ENCODE assay signal across 1 cellular context in the genomic region with DNA sequence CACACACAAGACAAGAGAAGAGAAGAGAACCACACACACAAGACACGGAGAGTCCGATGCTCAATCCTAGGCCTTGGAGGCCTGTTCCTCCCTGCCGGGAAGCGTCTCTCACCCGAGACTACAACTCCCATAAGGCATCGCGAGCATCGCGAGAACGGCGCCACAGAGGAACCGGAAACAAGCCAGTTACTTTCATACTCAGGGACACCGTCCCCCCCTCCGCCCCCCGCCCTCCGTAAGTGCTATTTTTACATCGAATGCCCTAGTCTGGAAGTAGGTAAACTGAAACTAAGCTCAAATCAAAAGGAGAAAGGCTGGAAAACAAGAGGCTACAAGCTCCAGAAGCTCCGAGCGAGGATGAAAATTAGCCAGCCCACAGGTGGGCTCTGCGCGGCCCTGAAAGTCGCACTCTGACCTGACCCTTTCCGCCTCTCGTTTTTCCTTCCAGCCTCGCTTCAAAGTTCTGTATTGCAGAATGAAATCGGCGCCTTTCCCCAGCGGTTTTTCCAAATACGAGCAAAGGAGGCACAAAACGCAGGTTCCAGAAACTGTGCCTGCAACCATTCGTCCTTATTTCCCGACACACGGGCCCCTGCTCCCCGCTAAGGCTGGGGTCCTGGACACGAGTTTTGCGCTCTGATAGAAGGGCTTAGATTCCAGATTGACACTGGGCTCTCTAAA.
TF ChIP-seq lines count a peak whose summit lies in the region.

No MANE protein-coding gene starts in this region.

TF ChIP-seq in HepG2, 621 proteins besides CTCF, POLR2A, EP300 and RAD21 (continued from another document and continues in another):
- TF ChIP-seq NFYC (CRISPR knock-in tag; IDR thresholded peaks at IDR 0.05) (peak; percentile 35; the same call in 1 of the 2 replicates), HNF1A (IDR thresholded peaks at IDR 0.05; ENCODE audit: low read depth) (peak; percentile 51; the same call in 1 of the 2 replicates), HNF1A (CRISPR knock-in tag; IDR thresholded peaks at IDR 0.05; ENCODE audit: borderline replicate concordance) (no peak), ARNT2 (CRISPR knock-in tag; IDR thresholded peaks at IDR 0.05; ENCODE audit: low read depth) (peak; percentile 94; the same call in 1 of the 2 replicates), NR2C2 (CRISPR knock-in tag; IDR thresholded peaks at IDR 0.05; ENCODE audit: borderline replicate concordance) (peak; percentile 82), MNT (IDR thresholded peaks at IDR 0.05) (no peak), DRAP1 (CRISPR knock-in tag; IDR thresholded peaks at IDR 0.05) (peak; percentile 65), ZMYM4 (CRISPR knock-in tag; IDR thresholded peaks at IDR 0.05) (peak; percentile 74), ZSCAN9 (CRISPR knock-in tag; IDR thresholded peaks at IDR 0.05; ENCODE audit: borderline replicate concordance) (0 out of 2 replicates have a peak, but pooled peaks have one; percentile 53), ERF (CRISPR knock-in tag; IDR thresholded peaks at IDR 0.05) (peak; percentile 81; the same call in 1 of the 2 replicates), ZZZ3 (CRISPR knock-in tag; IDR thresholded peaks at IDR 0.05; ENCODE audit: borderline replicate concordance) (peak; percentile 75; the same call in 1 of the 2 replicates), ZNF292 (CRISPR knock-in tag; IDR thresholded peaks at IDR 0.05; ENCODE audit: borderline replicate concordance, low read depth) (0 out of 2 replicates have a peak, but pooled peaks have one; percentile 28), PCBP2 (optimal IDR thresholded peaks at IDR 0.05; ENCODE audit: low read depth, low read length, poor library complexity, severe bottlenecking) (no peak), RBFOX2 (IDR thresholded peaks at IDR 0.05; ENCODE audit: low read depth, low read length) (peak; percentile 69), ZFX (CRISPR knock-in tag; IDR thresholded peaks at IDR 0.05; ENCODE audit: low read depth) (peak; percentile 96), HMGXB4 (CRISPR knock-in tag; IDR thresholded peaks at IDR 0.05; ENCODE audit: borderline replicate concordance in 1 of 2, low read depth in 1 of 2) (peak; percentile 78 to 80; a peak in 3 of 4 replicates), GATAD2A (CRISPR knock-in tag; IDR thresholded peaks at IDR 0.05) (peak; percentile 36; the same call in 1 of the 2 replicates), ZNF891 (CRISPR knock-in tag; IDR thresholded peaks at IDR 0.05) (0 out of 2 replicates have a peak, but pooled peaks have one; percentile 35), ZFY (CRISPR knock-in tag; IDR thresholded peaks at IDR 0.05) (peak; percentile 94), POGZ (CRISPR knock-in tag; IDR thresholded peaks at IDR 0.05) (peak; percentile 80), ZBED4 (CRISPR knock-in tag; IDR thresholded peaks at IDR 0.05; ENCODE audit: borderline replicate concordance) (peak; percentile 39; the same call in 1 of the 2 replicates), ZNF143 (CRISPR knock-in tag; IDR thresholded peaks at IDR 0.05) (peak; percentile 96), HOXA3 (CRISPR knock-in tag; IDR thresholded peaks at IDR 0.05) (peak; percentile 78; the same call in 1 of the 2 replicates), HINFP (CRISPR knock-in tag; IDR thresholded peaks at IDR 0.05; ENCODE audit: low read depth) (peak; percentile 62; the same call in 1 of the 2 replicates), NR2F1 (CRISPR knock-in tag; IDR thresholded peaks at IDR 0.05) (peak in 1 of 2 experiments; percentile 28; a peak in 1 of 4 replicates), NFE2 (CRISPR knock-in tag; IDR thresholded peaks at IDR 0.05) (no peak), ZNF33B (CRISPR knock-in tag; IDR thresholded peaks at IDR 0.05) (0 out of 2 replicates have a peak, but pooled peaks have one; percentile 44), MXI1 (IDR thresholded peaks at IDR 0.05; ENCODE audit: borderline replicate concordance, low read depth, low read length) (peak; percentile 55; the same call in 2 of the 3 replicates), THAP9 (CRISPR knock-in tag; IDR thresholded peaks at IDR 0.05; ENCODE audit: borderline replicate concordance) (peak; percentile 18; the same call in 1 of the 2 replicates), NCOA1 (CRISPR knock-in tag; IDR thresholded peaks at IDR 0.05) (no peak), JARID2 (CRISPR knock-in tag; IDR thresholded peaks at IDR 0.05; ENCODE audit: insufficient replicate concordance) (no peak)
- TF ChIP-seq, protein P1, sequence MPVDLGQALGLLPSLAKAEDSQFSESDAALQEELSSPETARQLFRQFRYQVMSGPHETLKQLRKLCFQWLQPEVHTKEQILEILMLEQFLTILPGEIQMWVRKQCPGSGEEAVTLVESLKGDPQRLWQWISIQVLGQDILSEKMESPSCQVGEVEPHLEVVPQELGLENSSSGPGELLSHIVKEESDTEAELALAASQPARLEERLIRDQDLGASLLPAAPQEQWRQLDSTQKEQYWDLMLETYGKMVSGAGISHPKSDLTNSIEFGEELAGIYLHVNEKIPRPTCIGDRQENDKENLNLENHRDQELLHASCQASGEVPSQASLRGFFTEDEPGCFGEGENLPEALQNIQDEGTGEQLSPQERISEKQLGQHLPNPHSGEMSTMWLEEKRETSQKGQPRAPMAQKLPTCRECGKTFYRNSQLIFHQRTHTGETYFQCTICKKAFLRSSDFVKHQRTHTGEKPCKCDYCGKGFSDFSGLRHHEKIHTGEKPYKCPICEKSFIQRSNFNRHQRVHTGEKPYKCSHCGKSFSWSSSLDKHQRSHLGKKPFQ (CRISPR knock-in tag; IDR thresholded peaks at IDR 0.05; ENCODE audit: insufficient replicate concordance): peak; percentile 71
- TF ChIP-seq, protein P2, sequence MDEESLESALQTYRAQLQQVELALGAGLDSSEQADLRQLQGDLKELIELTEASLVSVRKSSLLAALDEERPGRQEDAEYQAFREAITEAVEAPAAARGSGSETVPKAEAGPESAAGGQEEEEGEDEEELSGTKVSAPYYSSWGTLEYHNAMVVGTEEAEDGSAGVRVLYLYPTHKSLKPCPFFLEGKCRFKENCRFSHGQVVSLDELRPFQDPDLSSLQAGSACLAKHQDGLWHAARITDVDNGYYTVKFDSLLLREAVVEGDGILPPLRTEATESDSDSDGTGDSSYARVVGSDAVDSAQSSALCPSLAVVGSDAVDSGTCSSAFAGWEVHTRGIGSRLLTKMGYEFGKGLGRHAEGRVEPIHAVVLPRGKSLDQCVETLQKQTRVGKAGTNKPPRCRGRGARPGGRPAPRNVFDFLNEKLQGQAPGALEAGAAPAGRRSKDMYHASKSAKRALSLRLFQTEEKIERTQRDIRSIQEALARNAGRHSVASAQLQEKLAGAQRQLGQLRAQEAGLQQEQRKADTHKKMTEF (CRISPR knock-in tag; IDR thresholded peaks at IDR 0.05): peak; percentile 64; the same call in 1 of the 2 replicates
